8 cellular contexts compared by ENCODE assay signal in the genomic region with DNA sequence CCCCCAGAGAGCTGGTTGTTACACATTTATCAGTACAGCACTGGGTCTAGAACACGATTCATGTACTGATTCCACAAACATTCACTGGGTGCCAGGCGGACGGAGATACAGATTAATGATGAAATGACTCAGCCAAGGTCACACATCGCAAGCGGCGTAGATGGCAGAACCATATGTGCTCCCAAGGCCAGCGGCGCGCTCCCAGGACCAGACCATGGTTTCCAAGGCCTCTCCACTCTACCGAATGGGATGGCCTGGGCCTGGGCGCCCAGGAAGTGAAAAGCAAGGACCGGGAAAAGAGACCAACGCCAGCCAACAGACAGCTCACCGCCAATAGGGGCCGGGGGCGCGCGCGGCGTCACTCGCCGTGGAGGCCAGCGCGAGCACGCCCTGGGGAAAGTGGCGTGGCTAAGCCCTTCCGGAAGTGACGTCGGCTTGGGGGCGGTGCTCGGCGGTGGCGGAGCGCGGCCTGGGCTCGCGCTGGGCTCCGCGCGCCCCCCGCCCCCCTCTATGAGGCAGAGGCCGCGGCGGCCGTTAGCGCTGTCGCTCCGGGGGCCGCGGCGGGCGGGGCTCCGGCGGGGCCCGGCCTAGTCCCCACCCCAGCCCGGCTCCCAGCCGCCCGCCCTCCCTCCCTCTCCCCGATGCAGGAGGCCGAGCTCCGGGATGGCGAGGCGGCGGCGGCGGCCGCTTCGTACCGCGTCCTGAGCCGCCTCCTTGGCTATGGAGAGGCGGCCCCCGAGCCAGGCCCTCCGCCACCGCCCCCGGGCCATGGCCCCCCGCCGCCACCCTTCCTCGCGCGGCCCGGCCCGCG. TPM values are rescaled to one million over a fixed set of nuclear protein-coding genes. Genes with fewer than 3 reads are reported as not detected.
A peak's percentile ranks its signal among the peaks of the same experiment; 100 is the strongest.
DNase-seq lines count a peak whose midpoint lies in the region; ATAC-seq and TF ChIP-seq lines count a peak whose summit lies in the region.

Gene SOCS7, plus strand, starts transcription at position 433 of the 811 bp plus-strand sequence. Its CDS starts 209 bp downstream, at position 642.

- CTCF ChIA-PET in activated CD4-positive, alpha-beta T cell treated with anti-CD3 and anti-CD28 coated beads for 36 hours (lab: Charles Lee): interaction anchor here (0.6 to 1.7 kb wide), 7 partner anchors 10 to 526 kb away, joined by 3 to 8 read pairs (median 4); no protein-coding TSS in a partner anchor

- intact Hi-C loops in activated CD4-positive, alpha-beta T cell treated with anti-CD3 and anti-CD28 coated beads for 36 hours (cut with DNase I, micrococcal nuclease): loop anchor here in 1 of 2 experiments (1.0 to 5.0 kb wide), 7 partner anchors 55 to 864 kb away; partner anchors contain the start of genes DUSP14, EPOP, MRPL45 and PIP4K2B

- H3K4me1 Mint-ChIP-seq in activated CD4-positive, alpha-beta T cell treated with anti-CD3 and anti-CD28 coated beads for 36 hours: peaks cover 49% of the 10 kb centered on the region

- H3K9me3 Mint-ChIP-seq in activated CD4-positive, alpha-beta T cell treated with anti-CD3 and anti-CD28 coated beads for 36 hours (ENCODE audit: low read depth): no peaks in the 10 kb centered on the region

- ATAC-seq in HG03432 (IDR thresholded peaks at IDR 0.05; ENCODE audit: unreplicated experiment): peak; percentile 90
- ATAC-seq in activated CD4-positive, alpha-beta T cell treated with anti-CD3 and anti-CD28 coated beads for 36 hours: peak; percentile 89

- H3K27me3 Mint-ChIP-seq in activated CD4-positive, alpha-beta T cell treated with anti-CD3 and anti-CD28 coated beads for 36 hours: no peaks in the 10 kb centered on the region

- H3K27ac ChIP-seq in cingulate gyrus (ENCODE audit: low read depth, low read length): peak within 1 kb of the TSS; percentile 84
- peak within 1 kb of the TSS; percentile 86 for H3K27ac ChIP-seq in layer of hippocampus (ENCODE audit: low read depth, low read length)

- TF ChIP-seq POLR2A in GM19193 (IDR thresholded peaks at IDR 0.05; ENCODE audit: extremely low read depth, insufficient read depth, insufficient read length): peak; percentile 88

- POLR2A ChIA-PET in activated CD4-positive, alpha-beta T cell treated with anti-CD3 and anti-CD28 coated beads for 36 hours (lab: Charles Lee): no interaction called here

- H3K4me3 Mint-ChIP-seq in activated CD4-positive, alpha-beta T cell treated with anti-CD3 and anti-CD28 coated beads for 36 hours: peak within 1 kb of the TSS; percentile 85

- peak; percentile 82 to 86 for DNase-seq in AML-193 (lab: John Stamatoyannopoulos, UW)
- peak; percentile 97 for DNase-seq in NCI-H510A (lab: John Stamatoyannopoulos, UW)
- DNase-seq in activated CD4-positive, alpha-beta T cell treated with anti-CD3 and anti-CD28 coated beads for 36 hours: peak; percentile 95
- DNase-seq in stimulated activated CD4-positive, alpha-beta T cell treated with anti-CD3 and anti-CD28 coated beads, Interleukin-1b, Interleukin-23, amount 100 ng/mL, for 24 hours (ENCODE audit: low read depth in 4 of 4, low spot score in 1 of 4): peak; percentile 92 to 96 (median 92)

- H3K27ac Mint-ChIP-seq in activated CD4-positive, alpha-beta T cell treated with anti-CD3 and anti-CD28 coated beads for 36 hours: peak within 1 kb of the TSS; percentile 94

- H3K36me3 Mint-ChIP-seq in activated CD4-positive, alpha-beta T cell treated with anti-CD3 and anti-CD28 coated beads for 36 hours (ENCODE audit: low read depth): no peaks in the 10 kb centered on the region

- H3K27me3 ChIP-seq in layer of hippocampus (ENCODE audit: control insufficient read depth, insufficient read depth, low read length): no peaks in the 10 kb centered on the region

RNA-seq across cellular contexts. Expression of gene SOCS7, which starts in this region (rescaled TPM):
- 10 to 100 TPM; 21.8 to 25.3 TPM for total RNA-seq in activated CD4-positive, alpha-beta T cell treated with anti-CD3 and anti-CD28 coated beads for 36 hours

Comparison
In these comparisons a context has a peak if more than half of its experiments do, and no peak if none do; other contexts are left out.
1. Peak in every context shown above with its lines: DNase-seq, ATAC-seq and H3K27ac ChIP-seq.